Comparison of ENCODE assay signal across 9 cellular contexts in the genomic region with DNA sequence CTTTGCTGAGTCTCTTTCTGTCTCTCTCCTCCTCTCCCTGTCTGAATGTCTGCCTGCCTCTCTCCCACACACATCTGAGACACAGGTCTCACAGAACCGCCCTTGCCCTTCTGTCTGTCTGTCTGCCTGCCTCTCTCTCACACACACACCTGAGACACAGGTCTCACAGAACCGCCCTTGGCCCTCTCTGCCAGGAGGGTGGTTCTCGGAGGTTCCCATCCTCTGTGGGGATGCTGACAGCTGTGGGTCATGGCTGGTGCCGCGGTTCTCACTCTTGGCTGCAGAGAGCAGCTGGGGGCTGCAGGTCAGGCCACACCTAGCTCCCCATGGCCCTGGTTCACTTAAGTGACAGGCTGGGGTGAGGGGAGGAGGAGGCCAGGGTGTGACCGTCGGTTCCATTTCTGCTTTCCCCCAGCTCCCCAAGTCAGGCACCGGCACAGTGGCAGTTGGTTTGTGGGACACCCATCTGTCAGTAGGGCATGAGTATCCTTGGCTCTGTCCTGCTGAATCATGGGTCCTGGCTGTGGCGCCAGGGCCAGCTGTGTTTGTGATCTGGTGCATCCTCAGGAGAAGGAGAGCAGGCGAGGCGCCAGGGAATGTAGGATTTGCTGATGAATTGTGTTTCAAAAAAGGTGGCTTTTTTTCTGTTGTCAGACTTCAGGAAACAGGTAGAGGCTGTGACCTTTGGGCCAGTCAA. TPM values are rescaled to one million over a fixed set of nuclear protein-coding genes. Genes with fewer than 3 reads are reported as not detected.
DNase-seq lines count a peak whose midpoint lies in the region; ATAC-seq and TF ChIP-seq lines count a peak whose summit lies in the region.
"Had no signal": no experiment of that assay in that cellular context is flagged by ENCODE, and none has a peak within 500 bp of the region (broad histone marks: within the 10 kb centered on the region; RNA-seq: fewer than 3 reads in every experiment).

No MANE protein-coding gene starts in this region.

- H3K79me2 ChIP-seq in Loucy (ENCODE audit: insufficient read depth, low read length): no peaks in the 10 kb centered on the region
- no peaks in the 10 kb centered on the region for H3K79me2 ChIP-seq in mesendoderm (ENCODE audit: control insufficient read depth, insufficient read depth, low read length)

- H3F3A ChIP-seq in Loucy (ENCODE audit: low read depth): no peaks in the 10 kb centered on the region

- POLR2A ChIA-PET in activated CD8-positive, alpha-beta T cell treated with anti-CD3 and anti-CD28 coated beads for 36 hours (lab: Charles Lee): interaction anchor here (0.9 kb wide), 1 partner anchor 40 kb away, joined by 3 read pairs; no protein-coding TSS in a partner anchor
- POLR2A ChIA-PET in A673 (lab: Charles Lee; ENCODE audit: low non-redundant PET): no interaction called here

- no peak overlapping the region for H3K18ac ChIP-seq in mesendoderm (ENCODE audit: low read length)

- H3K4me1 ChIP-seq in Loucy (ENCODE audit: insufficient read depth, low read length, poor library complexity, severe bottlenecking) (peaks cover 13% of the 10 kb centered on the region), A673 (ENCODE audit: insufficient read depth, low read length, poor library complexity, severe bottlenecking) (no peaks in the 10 kb centered on the region), mesendoderm (ENCODE audit: control insufficient read depth, low read depth, low read length) (no peaks in the 10 kb centered on the region)

- CTCF ChIA-PET in activated CD8-positive, alpha-beta T cell treated with anti-CD3 and anti-CD28 coated beads for 36 hours (lab: Charles Lee): interaction anchor here (1.0 kb wide), 1 partner anchor 258 kb away, joined by 3 read pairs; no protein-coding TSS in a partner anchor
- CTCF ChIA-PET in A673 (lab: Charles Lee): no interaction called here

- H3K4me1 Mint-ChIP-seq in activated CD8-positive, alpha-beta T cell treated with anti-CD3 and anti-CD28 coated beads for 36 hours (ENCODE audit: low read depth): peaks cover 12% of the 10 kb centered on the region
- peaks cover 23 to 24% of the 10 kb centered on the region in 2 donors for H3K4me1 Mint-ChIP-seq in natural killer cell

- no peak overlapping the region for H2BK5ac ChIP-seq in mesendoderm (ENCODE audit: low read length)

- ATAC-seq in activated CD8-positive, alpha-beta T cell treated with anti-CD3 and anti-CD28 coated beads for 36 hours: no peak
- no peak for ATAC-seq in natural killer cell

- H3K4me2 ChIP-seq in Loucy (ENCODE audit: low read depth, low read length, poor library complexity, severe bottlenecking) (peak overlapping the region; percentile 84), mesendoderm (ENCODE audit: low read length) (no peak overlapping the region)

- H2BK15ac ChIP-seq in mesendoderm (replicated peaks; ENCODE audit: low read depth): no peak overlapping the region

- H3K4me3 ChIP-seq in Loucy (ENCODE audit: low read length, poor library complexity, severe bottlenecking) (no peak overlapping the region), A673 (ENCODE audit: low read depth, low read length, poor library complexity, severe bottlenecking) (no peak overlapping the region), mesendoderm (ENCODE audit: low read length) (no peak overlapping the region)

- H3K9ac ChIP-seq in Loucy (ENCODE audit: low read depth, low read length, poor library complexity, severe bottlenecking) (no peak overlapping the region), mesendoderm (ENCODE audit: low read length) (no peak overlapping the region)

- H2AK5ac ChIP-seq in mesendoderm (ENCODE audit: low read length): no peak overlapping the region

- H3K27ac Mint-ChIP-seq in activated CD8-positive, alpha-beta T cell treated with anti-CD3 and anti-CD28 coated beads for 36 hours: peak overlapping the region; percentile 87
- peak overlapping the region; percentile 96 to 97 for H3K27ac Mint-ChIP-seq in natural killer cell

- no peak overlapping the region for H3K23ac ChIP-seq in mesendoderm (ENCODE audit: low read length)

- in situ Hi-C loops in G401 (cut with HindIII; ENCODE audit: low sequenced_read_pairs): no loop called here

- intact Hi-C loops in activated CD8-positive, alpha-beta T cell treated with anti-CD3 and anti-CD28 coated beads for 36 hours (cut with micrococcal nuclease): loop anchor here (10.0 kb wide), 1 partner anchor 258 kb away; no protein-coding TSS in a partner anchor
- intact Hi-C loops in natural killer cell (cut with micrococcal nuclease): loop anchor here (2.0 kb wide), 1 partner anchor 42 kb away; the partner anchor contains the start of gene CLPTM1L
- intact Hi-C loops in A673 (cut with micrococcal nuclease; ENCODE audit: unreplicated experiment): no loop called here

- WGBS in mesendoderm (ENCODE audit: extremely low coverage, insufficient coverage, low lambda C conversion rate): no CpG with 5 or more reads among the region's 11 CpGs

- no peaks in the 10 kb centered on the region for H3K27me3 ChIP-seq in Loucy (ENCODE audit: insufficient read depth, low read length, poor library complexity, severe bottlenecking)
- peaks cover 56% of the 10 kb centered on the region for H3K27me3 ChIP-seq in A673 (replicated peaks; ENCODE audit: insufficient read depth, low read depth, low read length, poor library complexity)
- H3K27me3 ChIP-seq in mesendoderm (ENCODE audit: insufficient read depth, low read length, poor library complexity): peaks cover 6% of the 10 kb centered on the region

- H4K8ac ChIP-seq in mesendoderm (ENCODE audit: low read depth, low read length): no peak overlapping the region

- H3K4me3 Mint-ChIP-seq in activated CD8-positive, alpha-beta T cell treated with anti-CD3 and anti-CD28 coated beads for 36 hours: peak overlapping the region; percentile 80
- H3K4me3 Mint-ChIP-seq in natural killer cell: peak overlapping the region; percentile 99

- H4K20me1 ChIP-seq in Loucy (ENCODE audit: insufficient read depth, low read length, poor library complexity, severe bottlenecking): no peaks in the 10 kb centered on the region

- H3K36me3 ChIP-seq in Loucy (ENCODE audit: insufficient read depth, low read length): no peaks in the 10 kb centered on the region
- no peaks in the 10 kb centered on the region for H3K36me3 ChIP-seq in A673 (ENCODE audit: insufficient read depth, low read length, poor library complexity, severe bottlenecking)
- H3K36me3 ChIP-seq in mesendoderm (ENCODE audit: control insufficient read depth, insufficient read depth, low read length): no peaks in the 10 kb centered on the region
- H3K36me3 ChIP-seq: gastrocnemius medialis, thoracic aorta had no signal

- no peak overlapping the region for H3K4ac ChIP-seq in mesendoderm (ENCODE audit: low read depth, low read length)

- no TSS peak for BruUV-seq in A673 (replicated peaks; lab: Mats Ljungman, UMichigan)

- H2AFZ ChIP-seq in Loucy (ENCODE audit: low read length): no peak overlapping the region

- no peak overlapping the region for H2BK120ac ChIP-seq in mesendoderm (ENCODE audit: low read depth, low read length)

- H3K9me3 Mint-ChIP-seq in activated CD8-positive, alpha-beta T cell treated with anti-CD3 and anti-CD28 coated beads for 36 hours: no peaks in the 10 kb centered on the region
- H3K9me3 Mint-ChIP-seq in natural killer cell: no peaks in the 10 kb centered on the region

- H3K36me3 Mint-ChIP-seq in activated CD8-positive, alpha-beta T cell treated with anti-CD3 and anti-CD28 coated beads for 36 hours (ENCODE audit: low read depth): no peaks in the 10 kb centered on the region
- no peaks in the 10 kb centered on the region for H3K36me3 Mint-ChIP-seq in natural killer cell

- no peaks in the 10 kb centered on the region for H3K79me1 ChIP-seq in mesendoderm (ENCODE audit: low read length)

- TF ChIP-seq CTCF in Loucy (conservative IDR thresholded peaks at IDR 0.05; ENCODE audit: low read length) (no peak), natural killer cell (IDR thresholded peaks at IDR 0.05) (no peak), A673 (conservative IDR thresholded peaks at IDR 0.05; ENCODE audit: low read depth, low read length) (no peak)
- TF ChIP-seq CTCF in activated CD8-positive, alpha-beta T cell treated with anti-CD3 and anti-CD28 coated beads for 36 hours (IDR thresholded peaks at IDR 0.05): no peak

- H4K5ac ChIP-seq in mesendoderm (ENCODE audit: low read length): no peak overlapping the region

- H3K56ac ChIP-seq in mesendoderm (ENCODE audit: low read length): no peak overlapping the region

- H3K9me2 ChIP-seq in Loucy (replicated peaks; ENCODE audit: low read depth, low read length): no peaks in the 10 kb centered on the region

- no peaks in the 10 kb centered on the region for H3K27me3 Mint-ChIP-seq in activated CD8-positive, alpha-beta T cell treated with anti-CD3 and anti-CD28 coated beads for 36 hours
- H3K27me3 Mint-ChIP-seq in natural killer cell (ENCODE audit: low read depth in 2 of 2): peaks cover 0 to 17% of the 10 kb centered on the region in 2 donors

- no peaks in the 10 kb centered on the region for H3K9me3 ChIP-seq in Loucy (ENCODE audit: insufficient read depth, low read depth, low read length)
- no peaks in the 10 kb centered on the region for H3K9me3 ChIP-seq in A673 (ENCODE audit: low read depth, low read length, poor library complexity, severe bottlenecking)
- H3K9me3 ChIP-seq: gastrocnemius medialis, thoracic aorta had no signal

- H3K27ac ChIP-seq in A673 (ENCODE audit: low read depth, low read length, poor library complexity, severe bottlenecking) (no peak overlapping the region), mesendoderm (ENCODE audit: low read depth, low read length) (no peak overlapping the region)
- H3K27ac ChIP-seq: gastrocnemius medialis had no signal

- DNase-seq in DMS 273 (lab: John Stamatoyannopoulos, UW; ENCODE audit: unreplicated experiment) (peak; percentile 71), natural killer cell (no peak), A673 (ENCODE audit: low spot score) (no peak), G401 (ENCODE audit: low spot score) (no peak), mesendoderm (no peak)
- no peak for DNase-seq in activated CD8-positive, alpha-beta T cell treated with anti-CD3 and anti-CD28 coated beads for 36 hours

RNA-seq across cellular contexts. Expression of gene CLPTM1L, which starts 42.3 kb away (rescaled TPM):
- 10 to 100 TPM; 51.4 to 56.2 TPM for total RNA-seq in activated CD8-positive, alpha-beta T cell treated with anti-CD3 and anti-CD28 coated beads for 36 hours
- total RNA-seq in natural killer cell (100 to 1,000 TPM in 1 of 3 donors, 10 to 100 TPM in 2; 67.1 to 105 (median 97.5) TPM), A673 (2021) (128 and 146 TPM in 2 replicates)
- total RNA-seq in G401 (2014; rRNA removed; shearing (Covaris generic)): 177 and 229 TPM in 2 replicates
- 78.0 TPM for polyA plus RNA-seq in mesendoderm (2013, experiment 1 of 2)
- polyA plus RNA-seq in mesendoderm (2013, experiment 2 of 2): 78.4 TPM

RNA-seq across cellular contexts. Expression of gene SLC6A3, which starts 58.0 kb away (rescaled TPM):
- not detected for total RNA-seq in activated CD8-positive, alpha-beta T cell treated with anti-CD3 and anti-CD28 coated beads for 36 hours
- total RNA-seq in natural killer cell: not detected
- not detected in 2 replicates for total RNA-seq in A673 (2021)
- total RNA-seq in G401 (2014; rRNA removed; shearing (Covaris generic)): not detected in 2 replicates
- 0.15 TPM for polyA plus RNA-seq in mesendoderm (2013, experiment 1 of 2)
- 0.11 TPM for polyA plus RNA-seq in mesendoderm (2013, experiment 2 of 2)
- total RNA-seq: gastrocnemius medialis had no signal
